Comparison of ENCODE assay signal across 8 cellular contexts in genomic region chr5:109688647-109688998, GRCh38. TPM values are rescaled to one million over a fixed set of nuclear protein-coding genes. Genes with fewer than 3 reads are reported as not detected.
DNase-seq lines count a peak whose midpoint lies in the region; ATAC-seq and TF ChIP-seq lines count a peak whose summit lies in the region.

No MANE protein-coding gene starts in this region.

- H3K27me3 ChIP-seq in HUES48 (ENCODE audit: control insufficient read depth, insufficient read depth, low read length) (no peaks in the 10 kb centered on the region), dorsolateral prefrontal cortex (no peaks in the 10 kb centered on the region), muscle layer of colon (ENCODE audit: control insufficient read depth in 1 of 2, insufficient read depth in 2 of 2, low read length in 2 of 2) (no peaks in the 10 kb centered on the region)

- H3K9me3 ChIP-seq in HUES48 (ENCODE audit: control insufficient read depth, insufficient read depth, low read length): no peaks in the 10 kb centered on the region
- H3K9me3 ChIP-seq in muscle layer of colon (ENCODE audit: low read length): no peaks in the 10 kb centered on the region

- H3K9ac ChIP-seq in HUES48 (ENCODE audit: low read depth, low read length) (peak overlapping the region; percentile 52), muscle layer of colon (ENCODE audit: low read length) (peak overlapping the region; percentile 58)

- H3K36me3 ChIP-seq in HUES48 (ENCODE audit: control insufficient read depth, insufficient read depth, low read length): no peaks in the 10 kb centered on the region
- H3K36me3 ChIP-seq in muscle layer of colon (ENCODE audit: insufficient read depth, low read length): no peaks in the 10 kb centered on the region

- intact Hi-C loops in dorsolateral prefrontal cortex (cut with DNase I): loop anchor here (2.0 to 5.0 kb wide), 4 partner anchors 72 to 196 kb away; no protein-coding TSS in a partner anchor

- H3K4me1 ChIP-seq in HUES48 (ENCODE audit: control insufficient read depth, insufficient read depth, low read length) (peaks cover 18% of the 10 kb centered on the region), muscle layer of colon (ENCODE audit: insufficient read depth, low read length) (peaks cover 17% of the 10 kb centered on the region)

- no peak for ATAC-seq in GM21786 (IDR thresholded peaks at IDR 0.05; ENCODE audit: unreplicated experiment)
- ATAC-seq in HG02588 (IDR thresholded peaks at IDR 0.05; ENCODE audit: unreplicated experiment): no peak

- peak; percentile 49 to 50 for DNase-seq in NCI-H526 (lab: John Stamatoyannopoulos, UW)
- DNase-seq in NCI-H526 treated with DMSO at 0.1 percent for 48 hours (lab: John Stamatoyannopoulos, UW): no peak
- peak; percentile 81 to 87 for DNase-seq in SHP77 (lab: John Stamatoyannopoulos, UW)
- no peak for DNase-seq in dorsolateral prefrontal cortex

- peak overlapping the region; percentile 96 for H3K4me3 ChIP-seq in HUES48 (ENCODE audit: low read depth, low read length)
- peak overlapping the region; percentile 55 to 98 (median 92) for H3K4me3 ChIP-seq in dorsolateral prefrontal cortex
- H3K4me3 ChIP-seq in muscle layer of colon (ENCODE audit: low read depth in 1 of 2, low read length in 2 of 2): peak overlapping the region; percentile 86 to 92

- H3K27ac ChIP-seq in HUES48 (ENCODE audit: low read depth, low read length) (peak overlapping the region; percentile 95), dorsolateral prefrontal cortex (peak overlapping the region; percentile 89 to 99 (median 97)), muscle layer of colon (ENCODE audit: low read depth, low read length) (peak overlapping the region; percentile 98)

- TF ChIP-seq CTCF in dorsolateral prefrontal cortex (IDR thresholded peaks at IDR 0.05 in 54 of 56, conservative IDR thresholded peaks at IDR 0.05 in 2 of 56; ENCODE audit: low read depth in 1 of 56, partially characterized antibody in 56 of 56): peak in 54 of 56 donors; percentile 14 to 68 (median 53)

RNA-seq across cellular contexts. Expression of gene MAN2A1, which starts 1.1 kb away (rescaled TPM):
- 100 to 1,000 TPM in 71 of 120 experiments, 10 to 100 TPM in 49; 47.7 to 446 (median 107) TPM for total RNA-seq in dorsolateral prefrontal cortex

Comparison
In these comparisons a context has a peak if more than half of its experiments do, and no peak if none do; other contexts are left out.
1. DNase-seq: peak in NCI-H526 (2 of 2) and SHP77 (2 of 2); none in NCI-H526 treated with DMSO at 0.1 percent for 48 hours (single experiment) and dorsolateral prefrontal cortex (0 of 10).
2. Peak in every context shown above with its lines, with median percentiles within 50 percentile points of each other: H3K27ac ChIP-seq and H3K4me3 ChIP-seq.